Comparison of ENCODE assay signal across 1 cellular context in the genomic region with DNA sequence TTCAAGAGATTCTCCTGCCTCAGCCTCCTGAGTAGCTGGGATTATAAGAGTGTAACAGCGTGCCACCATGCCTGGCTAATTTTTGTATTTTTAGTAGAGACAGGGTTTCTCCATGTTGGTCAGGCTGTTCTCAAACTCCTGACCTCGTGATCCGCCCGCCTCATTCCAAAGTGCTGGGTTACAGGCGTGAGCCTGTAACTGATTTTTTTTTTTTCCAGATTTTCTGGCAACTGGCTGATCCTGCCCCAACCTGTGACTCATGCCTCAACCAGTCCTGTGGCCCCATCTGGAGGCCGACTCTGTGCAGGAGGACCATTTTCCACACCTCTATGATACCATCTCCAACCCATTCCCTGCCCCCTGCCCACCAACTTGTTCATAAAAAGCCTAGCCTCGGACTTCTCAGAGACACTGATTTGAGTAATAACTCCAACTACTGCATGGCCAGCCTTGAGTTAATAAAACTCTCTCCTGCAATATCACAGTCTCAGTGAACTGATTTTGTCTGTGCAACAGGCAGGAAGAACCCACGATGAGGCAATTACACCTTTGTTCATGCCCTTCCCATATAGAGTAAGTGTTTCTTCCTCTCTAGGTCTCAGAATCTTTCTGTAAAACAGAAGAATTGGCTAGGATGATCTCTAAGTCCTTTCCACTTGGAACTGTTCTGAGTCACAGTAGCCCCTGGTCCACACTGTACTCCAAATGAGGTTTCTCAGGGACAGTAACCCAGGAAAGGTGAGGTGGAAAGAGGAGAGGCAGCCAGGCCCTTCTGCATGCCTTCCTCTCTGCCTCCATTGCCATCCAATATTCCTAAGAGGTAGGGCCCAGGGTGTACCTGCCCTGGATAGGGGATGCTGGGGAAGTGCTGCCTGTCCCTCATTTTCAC.
TF ChIP-seq lines count a peak whose summit lies in the region.

No MANE protein-coding gene starts in this region.

TF ChIP-seq in HepG2, 621 proteins besides CTCF, POLR2A, EP300 and RAD21 (continued from another document and continues in another):
- TF ChIP-seq, protein P1, sequence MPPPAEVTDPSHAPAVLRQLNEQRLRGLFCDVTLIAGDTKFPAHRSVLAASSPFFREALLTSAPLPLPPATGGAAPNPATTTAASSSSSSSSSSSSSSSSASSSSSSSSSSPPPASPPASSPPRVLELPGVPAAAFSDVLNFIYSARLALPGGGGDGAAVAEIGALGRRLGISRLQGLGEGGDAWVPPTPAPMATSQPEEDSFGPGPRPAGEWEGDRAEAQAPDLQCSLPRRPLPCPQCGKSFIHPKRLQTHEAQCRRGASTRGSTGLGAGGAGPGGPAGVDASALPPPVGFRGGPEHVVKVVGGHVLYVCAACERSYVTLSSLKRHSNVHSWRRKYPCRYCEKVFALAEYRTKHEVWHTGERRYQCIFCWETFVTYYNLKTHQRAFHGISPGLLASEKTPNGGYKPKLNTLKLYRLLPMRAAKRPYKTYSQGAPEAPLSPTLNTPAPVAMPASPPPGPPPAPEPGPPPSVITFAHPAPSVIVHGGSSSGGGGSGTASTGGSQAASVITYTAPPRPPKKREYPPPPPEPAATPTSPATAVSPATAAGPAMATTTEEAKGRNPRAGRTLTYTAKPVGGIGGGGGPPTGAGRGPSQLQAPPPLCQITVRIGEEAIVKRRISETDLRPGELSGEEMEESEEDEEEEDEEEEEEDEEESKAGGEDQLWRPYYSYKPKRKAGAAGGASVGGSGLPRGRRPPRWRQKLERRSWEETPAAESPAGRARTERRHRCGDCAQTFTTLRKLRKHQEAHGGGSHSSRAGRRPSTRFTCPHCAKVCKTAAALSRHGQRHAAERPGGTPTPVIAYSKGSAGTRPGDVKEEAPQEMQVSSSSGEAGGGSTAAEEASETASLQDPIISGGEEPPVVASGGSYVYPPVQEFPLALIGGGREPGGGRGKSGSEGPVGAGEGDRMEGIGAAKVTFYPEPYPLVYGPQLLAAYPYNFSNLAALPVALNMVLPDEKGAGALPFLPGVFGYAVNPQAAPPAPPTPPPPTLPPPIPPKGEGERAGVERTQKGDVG (CRISPR knock-in tag; IDR thresholded peaks at IDR 0.05; ENCODE audit: borderline replicate concordance): no peak
- TF ChIP-seq KDM1A (CRISPR knock-in tag; IDR thresholded peaks at IDR 0.05) (no peak), KIAA2018 (CRISPR knock-in tag; IDR thresholded peaks at IDR 0.05; ENCODE audit: borderline replicate concordance) (no peak), HMG20B (CRISPR knock-in tag; conservative IDR thresholded peaks at IDR 0.05) (no peak), CC2D1A (CRISPR knock-in tag; IDR thresholded peaks at IDR 0.05) (no peak), KLF11 (CRISPR knock-in tag; IDR thresholded peaks at IDR 0.05) (no peak), ZNF549 (CRISPR knock-in tag; IDR thresholded peaks at IDR 0.05) (no peak), ZNF512B (CRISPR knock-in tag; IDR thresholded peaks at IDR 0.05; ENCODE audit: borderline replicate concordance) (no peak; the same call in 1 of the 2 replicates), ZNF232 (CRISPR knock-in tag; IDR thresholded peaks at IDR 0.05; ENCODE audit: borderline replicate concordance) (no peak), ASH2L (IDR thresholded peaks at IDR 0.05; ENCODE audit: insufficient read length, low read depth, low read length) (no peak), ZMAT3 (CRISPR knock-in tag; conservative IDR thresholded peaks at IDR 0.05) (no peak), NFYB (CRISPR knock-in tag; IDR thresholded peaks at IDR 0.05) (no peak), WIZ (CRISPR knock-in tag; IDR thresholded peaks at IDR 0.05) (no peak), MBD4 (IDR thresholded peaks at IDR 0.05; ENCODE audit: borderline replicate concordance, low read length) (no peak), ZNF737 (CRISPR knock-in tag; IDR thresholded peaks at IDR 0.05; ENCODE audit: borderline replicate concordance) (no peak), FOSL2 (CRISPR knock-in tag; IDR thresholded peaks at IDR 0.05) (peak; percentile 87), KDM6A (CRISPR knock-in tag; IDR thresholded peaks at IDR 0.05; ENCODE audit: low read depth) (no peak), SNRNP70 (IDR thresholded peaks at IDR 0.05; ENCODE audit: low read depth, low read length) (no peak), LCORL (IDR thresholded peaks at IDR 0.05) (no peak), LCORL (CRISPR knock-in tag; IDR thresholded peaks at IDR 0.05) (peak; percentile 65), ZSCAN21 (CRISPR knock-in tag; IDR thresholded peaks at IDR 0.05; ENCODE audit: borderline replicate concordance) (no peak), ZNF629 (CRISPR knock-in tag; conservative IDR thresholded peaks at IDR 0.05) (no peak; the same call in 1 of the 2 replicates), NBN (conservative IDR thresholded peaks at IDR 0.05) (no peak), ZNF839 (CRISPR knock-in tag; IDR thresholded peaks at IDR 0.05; ENCODE audit: borderline replicate concordance) (no peak), PHF8 (CRISPR knock-in tag; IDR thresholded peaks at IDR 0.05) (0 out of 2 replicates have a peak, but pooled peaks have one; percentile 18), ATF6 (CRISPR knock-in tag; conservative IDR thresholded peaks at IDR 0.05) (no peak), MAX (IDR thresholded peaks at IDR 0.05) (no peak; the same call in 1 of the 2 replicates), ZNF337 (CRISPR knock-in tag; IDR thresholded peaks at IDR 0.05; ENCODE audit: borderline replicate concordance, low read depth) (no peak), CCDC6 (CRISPR knock-in tag; IDR thresholded peaks at IDR 0.05) (no peak), ZBTB44 (CRISPR knock-in tag; IDR thresholded peaks at IDR 0.05) (no peak), MED1 (CRISPR knock-in tag; IDR thresholded peaks at IDR 0.05) (peak; percentile 37; the same call in 1 of the 2 replicates), JUNB (CRISPR knock-in tag; IDR thresholded peaks at IDR 0.05; ENCODE audit: borderline replicate concordance) (no peak), IRF9 (CRISPR knock-in tag; IDR thresholded peaks at IDR 0.05; ENCODE audit: borderline replicate concordance) (no peak)
- TF ChIP-seq, protein P2, sequence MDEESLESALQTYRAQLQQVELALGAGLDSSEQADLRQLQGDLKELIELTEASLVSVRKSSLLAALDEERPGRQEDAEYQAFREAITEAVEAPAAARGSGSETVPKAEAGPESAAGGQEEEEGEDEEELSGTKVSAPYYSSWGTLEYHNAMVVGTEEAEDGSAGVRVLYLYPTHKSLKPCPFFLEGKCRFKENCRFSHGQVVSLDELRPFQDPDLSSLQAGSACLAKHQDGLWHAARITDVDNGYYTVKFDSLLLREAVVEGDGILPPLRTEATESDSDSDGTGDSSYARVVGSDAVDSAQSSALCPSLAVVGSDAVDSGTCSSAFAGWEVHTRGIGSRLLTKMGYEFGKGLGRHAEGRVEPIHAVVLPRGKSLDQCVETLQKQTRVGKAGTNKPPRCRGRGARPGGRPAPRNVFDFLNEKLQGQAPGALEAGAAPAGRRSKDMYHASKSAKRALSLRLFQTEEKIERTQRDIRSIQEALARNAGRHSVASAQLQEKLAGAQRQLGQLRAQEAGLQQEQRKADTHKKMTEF (CRISPR knock-in tag; IDR thresholded peaks at IDR 0.05): peak; percentile 48; the same call in 1 of the 2 replicates
